8 cellular contexts compared by ENCODE assay signal in genomic region chr1:161611868-161612321, GRCh38. TPM values are rescaled to one million over a fixed set of nuclear protein-coding genes. Genes with fewer than 3 reads are reported as not detected.
DNase-seq lines count a peak whose midpoint lies in the region; ATAC-seq and TF ChIP-seq lines count a peak whose summit lies in the region.
"Not testable (repeated sequence)": the region's sequence is repeated elsewhere in the genome, so short reads cannot be mapped to it uniquely, and the experiment has no call there.

No MANE protein-coding gene starts in this region.

- not testable (repeated sequence) for H3K4me1 ChIP-seq in CD4-positive, CD25-positive, alpha-beta regulatory T cell (ENCODE audit: control insufficient read depth, insufficient read depth, low read length, poor library complexity, severe bottlenecking); body of pancreas; mucosa of rectum (ENCODE audit: control insufficient read depth in 2 of 2, insufficient read depth in 2 of 2, low read length in 2 of 2)

- intact Hi-C loops in body of pancreas (cut with DNase I), result not testable (repeated sequence)

- not testable (repeated sequence) for TF ChIP-seq CTCF in body of pancreas (IDR thresholded peaks at IDR 0.05)

- H3K27me3 ChIP-seq in CD4-positive, CD25-positive, alpha-beta regulatory T cell (ENCODE audit: control insufficient read depth, insufficient read depth, low read length); H7 (ENCODE audit: control insufficient read depth, insufficient read depth, low read length); body of pancreas; mucosa of rectum (ENCODE audit: control insufficient read depth in 2 of 2, insufficient read depth in 2 of 2, low read length in 2 of 2): not testable (repeated sequence)

- peak overlapping the region; percentile 41 for H3K27ac ChIP-seq in CD4-positive, CD25-positive, alpha-beta regulatory T cell (ENCODE audit: insufficient read depth, low read length, poor library complexity, severe bottlenecking)
- H3K27ac ChIP-seq in body of pancreas (peak overlapping the region in 3 of 4 donors; percentile 44 to 77 (median 75)), mucosa of rectum (ENCODE audit: low read depth in 2 of 2, low read length in 2 of 2) (peak overlapping the region; percentile 29 to 68)

- WGBS in body of pancreas, 2 donors, result 1 to 2% methylated on average over 19 of the region's 19 CpGs

- peak overlapping the region; percentile 92 to 96 (median 94) for H3K4me3 Mint-ChIP-seq in CD4-positive, CD25-positive, alpha-beta regulatory T cell
- peak overlapping the region; percentile 94 for H3K4me3 Mint-ChIP-seq in T-helper 2 cell treated with Interferon-gamma antibody and Interleukin-4, amounts not matched to agents 5 μg/mL and 100 μg/mL, for 36 hours
- peak overlapping the region; percentile 87 for H3K4me3 Mint-ChIP-seq in stimulated activated memory B cell treated with anti-CD40 and anti-IgM and Interleukin-4, amounts not matched to agents 10 μg/mL and 1 μg/mL and 100 μg/mL, for 72 hours

- peaks cover 7 to 23% (median 15%) of the 10 kb centered on the region in 4 donors for H3K4me1 Mint-ChIP-seq in CD4-positive, CD25-positive, alpha-beta regulatory T cell
- peaks cover 21% of the 10 kb centered on the region for H3K4me1 Mint-ChIP-seq in T-helper 2 cell treated with Interferon-gamma antibody and Interleukin-4, amounts not matched to agents 5 μg/mL and 100 μg/mL, for 36 hours (ENCODE audit: low read depth)
- H3K4me1 Mint-ChIP-seq in stimulated activated memory B cell treated with anti-CD40 and anti-IgM and Interleukin-4, amounts not matched to agents 10 μg/mL and 1 μg/mL and 100 μg/mL, for 72 hours, result not testable (repeated sequence)

- H3K27ac Mint-ChIP-seq in CD4-positive, CD25-positive, alpha-beta regulatory T cell, result peak overlapping the region; percentile 91 to 96 (median 94)
- H3K27ac Mint-ChIP-seq in T-helper 2 cell treated with Interferon-gamma antibody and Interleukin-4, amounts not matched to agents 5 μg/mL and 100 μg/mL, for 36 hours, result peak overlapping the region; percentile 92
- H3K27ac Mint-ChIP-seq in stimulated activated memory B cell treated with anti-CD40 and anti-IgM and Interleukin-4, amounts not matched to agents 10 μg/mL and 1 μg/mL and 100 μg/mL, for 72 hours, result peak overlapping the region; percentile 86

- H3K9me3 ChIP-seq in CD4-positive, CD25-positive, alpha-beta regulatory T cell (ENCODE audit: control insufficient read depth in 2 of 2, low read length in 2 of 2); body of pancreas; mucosa of rectum (ENCODE audit: control insufficient read depth in 2 of 2, low read length in 2 of 2): not testable (repeated sequence)

- not testable (repeated sequence) for H3K9me3 Mint-ChIP-seq in CD4-positive, CD25-positive, alpha-beta regulatory T cell; T-helper 2 cell treated with Interferon-gamma antibody and Interleukin-4, amounts not matched to agents 5 μg/mL and 100 μg/mL, for 36 hours; stimulated activated memory B cell treated with anti-CD40 and anti-IgM and Interleukin-4, amounts not matched to agents 10 μg/mL and 1 μg/mL and 100 μg/mL, for 72 hours

- H3K36me3 ChIP-seq in CD4-positive, CD25-positive, alpha-beta regulatory T cell (ENCODE audit: control insufficient read depth, insufficient read depth, low read length); H7 (replicated peaks; ENCODE audit: control insufficient read depth, insufficient read depth, low read length); body of pancreas (replicated peaks in 1 of 2; ENCODE audit: insufficient read depth in 1 of 2, low read depth in 2 of 2); mucosa of rectum (ENCODE audit: control insufficient read depth in 2 of 2, insufficient read depth in 2 of 2, low read length in 2 of 2): not testable (repeated sequence)

- H3K4me3 ChIP-seq in CD4-positive, CD25-positive, alpha-beta regulatory T cell (ENCODE audit: low read depth, low read length), result peak overlapping the region; percentile 73
- H3K4me3 ChIP-seq in H7 (ENCODE audit: insufficient read depth, low read depth, low read length) (peak overlapping the region; percentile 61), body of pancreas (peak overlapping the region in 1 of 2 donors; percentile 14), mucosa of rectum (ENCODE audit: low read length in 2 of 2) (peak overlapping the region; percentile 58 to 79)

- ATAC-seq in CD4-positive, CD25-positive, alpha-beta regulatory T cell (ENCODE audit: low read depth in 2 of 2), result not testable (repeated sequence)
- peak; percentile 63 for ATAC-seq in body of pancreas
- ATAC-seq in stimulated activated memory B cell treated with anti-CD40 and anti-IgM and Interleukin-4, amounts not matched to agents 10 μg/mL and 1 μg/mL and 100 μg/mL, for 72 hours, result peak; percentile 17

- H3K36me3 Mint-ChIP-seq in CD4-positive, CD25-positive, alpha-beta regulatory T cell; T-helper 2 cell treated with Interferon-gamma antibody and Interleukin-4, amounts not matched to agents 5 μg/mL and 100 μg/mL, for 36 hours (ENCODE audit: low read depth); stimulated activated memory B cell treated with anti-CD40 and anti-IgM and Interleukin-4, amounts not matched to agents 10 μg/mL and 1 μg/mL and 100 μg/mL, for 72 hours: not testable (repeated sequence)

- DNase-seq in CD4-positive, CD25-positive, alpha-beta regulatory T cell, result peak in 1 of 3 donors; percentile 33
- peak; percentile 54 for DNase-seq in H7
- DNase-seq in NCI-H1436 (lab: John Stamatoyannopoulos, UW), result peak; percentile 15
- DNase-seq in T-helper 2 cell treated with Interferon-gamma antibody and Interleukin-4, amounts not matched to agents 5 μg/mL and 100 μg/mL, for 36 hours (ENCODE audit: low spot score), result not testable (repeated sequence)
- peak in 2 of 4 donors; percentile 12 to 21 for DNase-seq in body of pancreas
- peak; percentile 40 for DNase-seq in glomerular visceral epithelial cell (ENCODE audit: extremely low spot score)

- peak overlapping the region; percentile 38 to 65 for H3K9ac ChIP-seq in mucosa of rectum (ENCODE audit: low read depth in 1 of 2, low read length in 2 of 2)

- H3K27me3 Mint-ChIP-seq in CD4-positive, CD25-positive, alpha-beta regulatory T cell, result peaks cover 52% of the 10 kb centered on the region
- peaks cover 19% of the 10 kb centered on the region for H3K27me3 Mint-ChIP-seq in T-helper 2 cell treated with Interferon-gamma antibody and Interleukin-4, amounts not matched to agents 5 μg/mL and 100 μg/mL, for 36 hours (ENCODE audit: low read depth)
- H3K27me3 Mint-ChIP-seq in stimulated activated memory B cell treated with anti-CD40 and anti-IgM and Interleukin-4, amounts not matched to agents 10 μg/mL and 1 μg/mL and 100 μg/mL, for 72 hours, result not testable (repeated sequence)

- TF ChIP-seq POLR2A in body of pancreas (IDR thresholded peaks at IDR 0.05), result not testable (repeated sequence)

RNA-seq across cellular contexts. Expression of gene FCGR3B, which starts 19.1 kb away (rescaled TPM):
- not detected for total RNA-seq in CD4-positive, CD25-positive, alpha-beta regulatory T cell
- not detected for polyA plus RNA-seq in CD4-positive, CD25-positive, alpha-beta regulatory T cell
- total RNA-seq in H7 (2014; rRNA removed; shearing (Covaris generic)), result not detected in 2 replicates
- total RNA-seq in body of pancreas, result not detected

RNA-seq across cellular contexts. Expression of gene FCGR2B, which starts 51.0 kb away (rescaled TPM):
- total RNA-seq in CD4-positive, CD25-positive, alpha-beta regulatory T cell, result 1.2 TPM
- under 1 TPM in 2 of 4 donors, not detected in 2; 0.16 to 0.53 TPM for polyA plus RNA-seq in CD4-positive, CD25-positive, alpha-beta regulatory T cell
- total RNA-seq in H7 (2014; rRNA removed; shearing (Covaris generic)), result not detected in 2 replicates
- 1 to 10 TPM; 1.3 to 7.8 TPM for total RNA-seq in body of pancreas
